ENCODE assay signal across 11 cellular contexts in the genomic region with DNA sequence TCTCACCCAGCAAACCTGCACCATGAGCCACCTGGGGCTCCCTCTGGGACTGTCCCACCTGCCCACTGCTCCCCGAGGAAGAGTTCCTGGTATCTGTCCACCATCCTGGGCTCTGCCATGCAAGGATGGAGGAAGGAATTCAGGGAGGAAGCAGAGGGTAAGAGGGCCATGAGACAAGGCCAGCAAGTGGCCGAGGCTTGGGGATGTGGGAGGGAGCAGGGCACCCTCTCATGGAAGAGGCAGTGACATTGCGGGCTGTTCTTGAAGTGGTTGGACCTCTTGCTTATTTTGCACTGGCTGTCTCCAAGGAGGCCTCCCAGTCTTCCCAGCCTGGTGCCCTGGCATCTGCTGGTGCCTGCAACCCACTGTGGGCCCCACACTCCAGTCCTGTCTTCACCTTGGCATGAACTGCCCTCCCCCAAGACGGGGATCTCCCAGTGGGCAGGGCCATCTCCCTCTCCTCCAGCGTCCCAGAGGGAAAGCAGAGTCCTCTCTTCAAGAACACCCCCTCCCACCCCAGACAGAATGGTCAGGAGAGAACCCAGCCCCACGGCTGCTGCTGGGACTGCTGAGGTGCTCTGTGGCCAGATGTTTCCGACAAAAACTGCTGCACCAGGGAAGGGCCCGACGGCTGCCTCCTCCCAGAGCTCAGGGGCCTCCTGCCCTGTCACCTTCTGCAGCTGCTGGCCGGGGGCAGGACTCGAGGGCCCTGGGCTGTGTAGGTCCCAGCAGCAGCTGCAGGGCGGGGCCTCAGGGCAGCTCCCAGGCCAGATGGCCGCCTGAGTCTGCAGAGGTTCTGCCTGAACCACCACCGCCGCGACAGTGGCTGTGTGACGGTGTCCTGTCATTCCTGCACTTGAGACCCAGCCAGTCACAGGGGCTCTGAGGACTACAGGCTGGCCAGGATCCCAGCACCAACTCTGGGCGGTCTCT. TPM values are rescaled to one million over a fixed set of nuclear protein-coding genes. Genes with fewer than 3 reads are reported as not detected.
DNase-seq lines count a peak whose midpoint lies in the region; ATAC-seq and TF ChIP-seq lines count a peak whose summit lies in the region.
"Had no signal": no experiment of that assay in that cellular context is flagged by ENCODE, and none has a peak within 500 bp of the region (broad histone marks: within the 10 kb centered on the region; RNA-seq: fewer than 3 reads in every experiment).

No MANE protein-coding gene starts in this region.

- H3K9me3 Mint-ChIP-seq in activated naive CD4-positive, alpha-beta T cell treated with anti-CD3 and anti-CD28 coated beads, Interleukin-2, amount 10 ng/mL, durations not matched to agents 7 days and 5 days = no peaks in the 10 kb centered on the region
- no peaks in the 10 kb centered on the region for H3K9me3 Mint-ChIP-seq in activated B cell treated with CpG ODN at 0.5 μM for 24 hours

- POLR2A ChIA-PET in activated B cell treated with CpG ODN at 0.5 μM for 24 hours (lab: Charles Lee) = no interaction called here

- H3K4me3 ChIP-seq in left lung (no peak overlapping the region), tibial artery (no peak overlapping the region)
- H3K4me3 ChIP-seq: adrenal gland, SK-N-MC had no signal

- peak overlapping the region; percentile 0 for H3K4me3 Mint-ChIP-seq in activated naive CD4-positive, alpha-beta T cell treated with anti-CD3 and anti-CD28 coated beads, Interleukin-2, amount 10 ng/mL, durations not matched to agents 7 days and 5 days
- no peak overlapping the region for H3K4me3 Mint-ChIP-seq in activated B cell treated with CpG ODN at 0.5 μM for 24 hours

- peaks cover 6% of the 10 kb centered on the region for H3K36me3 Mint-ChIP-seq in activated naive CD4-positive, alpha-beta T cell treated with anti-CD3 and anti-CD28 coated beads, Interleukin-2, amount 10 ng/mL, durations not matched to agents 7 days and 5 days
- H3K36me3 Mint-ChIP-seq in activated B cell treated with CpG ODN at 0.5 μM for 24 hours (ENCODE audit: low read depth) = peaks cover 1% of the 10 kb centered on the region

- H3K9me3 ChIP-seq in left lung = no peaks in the 10 kb centered on the region
- H3K9me3 ChIP-seq in tibial artery = no peaks in the 10 kb centered on the region
- H3K9me3 ChIP-seq: adrenal gland had no signal

- CTCF ChIA-PET in activated naive CD4-positive, alpha-beta T cell treated with anti-CD3 and anti-CD28 coated beads, Interleukin-2, amount 10 ng/mL, durations not matched to agents 7 days and 5 days (lab: Charles Lee) = no interaction called here
- CTCF ChIA-PET in activated B cell treated with CpG ODN at 0.5 μM for 24 hours (lab: Charles Lee) = no interaction called here

- intact Hi-C loops in activated B cell treated with CpG ODN at 0.5 μM for 24 hours (cut with micrococcal nuclease) (no loop called here), left lung (cut with DNase I) (no loop called here), tibial artery (cut with DNase I; ENCODE audit: low total_unique reads) (no loop called here)

- H3K27me3 ChIP-seq in left lung = peaks cover 0 to 13% of the 10 kb centered on the region in 2 donors
- H3K27me3 ChIP-seq in tibial artery = no peaks in the 10 kb centered on the region
- H3K27me3 ChIP-seq: adrenal gland had no signal

- no peak overlapping the region for H3K27ac Mint-ChIP-seq in activated naive CD4-positive, alpha-beta T cell treated with anti-CD3 and anti-CD28 coated beads, Interleukin-2, amount 10 ng/mL, durations not matched to agents 7 days and 5 days
- peak overlapping the region; percentile 46 for H3K27ac Mint-ChIP-seq in activated B cell treated with CpG ODN at 0.5 μM for 24 hours

- ATAC-seq in activated B cell treated with CpG ODN at 0.5 μM for 24 hours (ENCODE audit: low read depth) (no peak), left lung (peak; percentile 23), HG02571 (IDR thresholded peaks at IDR 0.05; ENCODE audit: unreplicated experiment) (no peak), HG03457 (IDR thresholded peaks at IDR 0.05; ENCODE audit: unreplicated experiment) (no peak)

- H3K27me3 Mint-ChIP-seq in activated naive CD4-positive, alpha-beta T cell treated with anti-CD3 and anti-CD28 coated beads, Interleukin-2, amount 10 ng/mL, durations not matched to agents 7 days and 5 days = peaks cover 47% of the 10 kb centered on the region
- H3K27me3 Mint-ChIP-seq in activated B cell treated with CpG ODN at 0.5 μM for 24 hours = no peaks in the 10 kb centered on the region

- TF ChIP-seq CTCF in activated B cell treated with CpG ODN at 0.5 μM for 24 hours (IDR thresholded peaks at IDR 0.05) = no peak
- no peak for TF ChIP-seq CTCF in left lung (IDR thresholded peaks at IDR 0.05)
- TF ChIP-seq CTCF in tibial artery (IDR thresholded peaks at IDR 0.05) = no peak

- H3K36me3 ChIP-seq in left lung (peaks cover 0 to 3% of the 10 kb centered on the region in 2 donors), tibial artery (peaks cover 0 to 4% (median 0%) of the 10 kb centered on the region in 3 donors)
- H3K36me3 ChIP-seq: adrenal gland had no signal

- no peak for DNase-seq in activated naive CD4-positive, alpha-beta T cell treated with anti-CD3 and anti-CD28 coated beads, Interleukin-2, amount 10 ng/mL, durations not matched to agents 7 days and 5 days
- no peak for DNase-seq in activated naive CD4-positive, alpha-beta T cell treated with Interleukin-2 at 50 U/mL for 16 hours
- DNase-seq in activated B cell treated with CpG ODN at 0.5 μM for 24 hours (peak; percentile 30), left lung (no peak), tibial artery (no peak), NCI-H1092 treated with DMSO at 0.1 percent for 48 hours (lab: John Stamatoyannopoulos, UW) (no peak)
- DNase-seq: adrenal gland had no signal

- H3K27ac ChIP-seq in left lung (peak overlapping the region; percentile 9 to 48), tibial artery (peak overlapping the region; percentile 83 to 100)
- H3K27ac ChIP-seq: HL-60, SK-N-MC had no signal

- H3K4me1 Mint-ChIP-seq in activated naive CD4-positive, alpha-beta T cell treated with anti-CD3 and anti-CD28 coated beads, Interleukin-2, amount 10 ng/mL, durations not matched to agents 7 days and 5 days = peaks cover 58% of the 10 kb centered on the region
- H3K4me1 Mint-ChIP-seq in activated B cell treated with CpG ODN at 0.5 μM for 24 hours = peaks cover 61% of the 10 kb centered on the region

- peaks cover 34 to 75% of the 10 kb centered on the region in 2 donors for H3K4me1 ChIP-seq in left lung
- peaks cover 5 to 72% (median 52%) of the 10 kb centered on the region in 4 donors for H3K4me1 ChIP-seq in tibial artery

RNA-seq across cellular contexts. Expression of gene AKT1, which starts 1.8 kb away (rescaled TPM):
- total RNA-seq in activated B cell treated with CpG ODN at 0.5 μM for 24 hours = 72.8 and 80.8 TPM in 2 replicates
- total RNA-seq in left lung = 100 to 1,000 TPM; 173 to 176 TPM

RNA-seq across cellular contexts. Expression of gene ZBTB42, which starts 3.5 kb away (rescaled TPM):
- total RNA-seq in activated B cell treated with CpG ODN at 0.5 μM for 24 hours = 3.0 and 3.1 TPM in 2 replicates
- total RNA-seq in left lung = 10 to 100 TPM in 1 of 2 donors, 1 to 10 TPM in 1; 9.9 to 12.1 TPM

RNA-seq across cellular contexts. Expression of gene SIVA1, which starts 44.4 kb away (rescaled TPM):
- total RNA-seq in activated B cell treated with CpG ODN at 0.5 μM for 24 hours (47.9 and 51.2 TPM in 2 replicates), left lung (10 to 100 TPM; 59.2 to 69.5 TPM)
